Comparison of ENCODE assay signal across 29 cellular contexts in the genomic region with DNA sequence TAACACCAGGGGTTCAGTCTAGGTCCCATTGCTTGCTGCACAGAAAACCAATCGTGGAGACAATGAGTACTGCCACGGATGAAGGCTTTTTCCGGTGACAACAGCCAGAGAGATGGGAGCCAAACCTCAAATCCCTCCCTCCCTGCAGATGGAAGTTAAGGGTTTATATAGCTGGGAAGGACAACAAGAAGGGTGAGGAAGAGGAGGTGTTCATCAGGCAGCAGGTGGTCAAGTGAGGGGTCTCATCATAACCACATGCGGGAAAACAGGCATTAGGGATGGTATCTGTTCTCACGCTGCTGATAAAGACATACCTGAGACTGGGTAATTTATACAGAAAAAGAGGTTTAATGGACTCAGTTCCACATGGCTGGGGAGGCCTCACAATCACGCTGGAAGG.
"Had no signal": no experiment of that assay in that cellular context is flagged by ENCODE, and none has a peak within 500 bp of the region (broad histone marks: within the 10 kb centered on the region; RNA-seq: fewer than 3 reads in every experiment).

No MANE protein-coding gene starts in this region.

- FAIRE-seq: pancreas, urothelium cell line had no signal

- H3K9me3 ChIP-seq: neutrophil, pancreas, psoas muscle, spleen, stomach, thoracic aorta, thyroid gland, tibial nerve, upper lobe of left lung, vagina had no signal

- H3K4me3 Mint-ChIP-seq: naive thymus-derived CD4-positive, alpha-beta T cell; natural killer cell; nephron; neural progenitor cell; stimulated activated naive B cell treated with anti-CD40 and anti-IgM and Interleukin-4, amounts not matched to agents 10 μg/mL and 1 μg/mL and 100 μg/mL, for 72 hours; stimulated activated naive CD8-positive, alpha-beta T cell treated with anti-CD3 and anti-CD28 coated beads, Interleukin-15, Interleukin-2, amounts not matched to agents 100 ng/mL and 50 ng/mL, for 24 hours had no signal

- H3K36me3 ChIP-seq: neural progenitor cell, neutrophil, pancreas, spleen, stomach, thoracic aorta, thyroid gland, tibial nerve, upper lobe of left lung, vagina had no signal

- H3K4me3 ChIP-seq: neural progenitor cell, pancreas, psoas muscle, skin epidermis, smooth muscle cell, spleen, stomach, thoracic aorta, thyroid gland, tibial nerve, upper lobe of left lung, vagina had no signal

- DNase-seq: naive thymus-derived CD4-positive, alpha-beta T cell; natural killer cell; nucleus accumbens; pancreas; psoas muscle; spleen; stimulated activated CD4-positive, alpha-beta T cell treated with anti-CD3 and anti-CD28 coated beads, Interleukin-12 subunit alpha, Interleukin-12 subunit beta, amount 100 ng/mL, for 4 hours; stimulated activated CD4-positive, alpha-beta T cell treated with anti-CD3 and anti-CD28 coated beads, Interleukin-1b, Interleukin-23, amount 100 ng/mL, for 48 hours; stimulated activated CD4-positive, alpha-beta T cell treated with anti-CD3 and anti-CD28 coated beads, Interleukin-4, amount 100 ng/mL, for 1 hour; stimulated activated CD4-positive, alpha-beta T cell treated with anti-CD3 and anti-CD28 coated beads, Interleukin-4, amount 100 ng/mL, for 4 hours; stimulated activated CD8-positive, alpha-beta memory T cell treated with anti-CD3 and anti-CD28 coated beads, Interleukin-4, amount 100 ng/mL, for 48 hours; stimulated activated naive B cell treated with anti-CD40 and anti-IgM and Interleukin-4, amounts not matched to agents 10 μg/mL and 1 μg/mL and 100 μg/mL, for 72 hours; stimulated activated naive CD4-positive, alpha-beta T cell treated with Interleukin-2 at 50 U/mL for 16 hours; stomach; thyroid gland; trophoblast cell had no signal

- H3K27me3 ChIP-seq: neural progenitor cell, neutrophil, pancreas, spleen, thyroid gland, tibial nerve, upper lobe of left lung, vagina had no signal

- H3K9ac ChIP-seq: neural progenitor cell had no signal

- H3K4me2 ChIP-seq: neural progenitor cell, smooth muscle cell had no signal

- H3K4me1 Mint-ChIP-seq: nephron; neural progenitor cell; stimulated activated naive B cell treated with anti-CD40 and anti-IgM and Interleukin-4, amounts not matched to agents 10 μg/mL and 1 μg/mL and 100 μg/mL, for 72 hours had no signal

- H3K4me1 ChIP-seq: neural progenitor cell, pancreas, psoas muscle, stomach, thyroid gland, tibial nerve, upper lobe of left lung, vagina had no signal

- H3K27ac Mint-ChIP-seq: natural killer cell; nephron; neural progenitor cell; stimulated activated naive B cell treated with anti-CD40 and anti-IgM and Interleukin-4, amounts not matched to agents 10 μg/mL and 1 μg/mL and 100 μg/mL, for 72 hours; stimulated activated naive CD8-positive, alpha-beta T cell treated with anti-CD3 and anti-CD28 coated beads, Interleukin-15, Interleukin-2, amounts not matched to agents 100 ng/mL and 50 ng/mL, for 24 hours had no signal

- ATAC-seq: naive thymus-derived CD4-positive, alpha-beta T cell; natural killer cell; pancreas; psoas muscle; right cardiac atrium; sciatic nerve; stimulated activated naive B cell treated with anti-CD40 and anti-IgM and Interleukin-4, amounts not matched to agents 10 μg/mL and 1 μg/mL and 100 μg/mL, for 72 hours had no signal

- H3K36me3 Mint-ChIP-seq: naive thymus-derived CD4-positive, alpha-beta T cell; natural killer cell; neural progenitor cell; stimulated activated naive B cell treated with anti-CD40 and anti-IgM and Interleukin-4, amounts not matched to agents 10 μg/mL and 1 μg/mL and 100 μg/mL, for 72 hours had no signal

- H3K9me3 Mint-ChIP-seq: natural killer cell; stimulated activated naive B cell treated with anti-CD40 and anti-IgM and Interleukin-4, amounts not matched to agents 10 μg/mL and 1 μg/mL and 100 μg/mL, for 72 hours; stimulated activated naive CD8-positive, alpha-beta T cell treated with anti-CD3 and anti-CD28 coated beads, Interleukin-15, Interleukin-2, amounts not matched to agents 100 ng/mL and 50 ng/mL, for 24 hours had no signal

- H3K27ac ChIP-seq: neural progenitor cell, neutrophil, pancreas, psoas muscle, skin epidermis, spleen, stomach, thoracic aorta, thyroid gland, tibial nerve, upper lobe of left lung, vagina had no signal

- H2AFZ ChIP-seq: neural progenitor cell had no signal
